In the genomic region with DNA sequence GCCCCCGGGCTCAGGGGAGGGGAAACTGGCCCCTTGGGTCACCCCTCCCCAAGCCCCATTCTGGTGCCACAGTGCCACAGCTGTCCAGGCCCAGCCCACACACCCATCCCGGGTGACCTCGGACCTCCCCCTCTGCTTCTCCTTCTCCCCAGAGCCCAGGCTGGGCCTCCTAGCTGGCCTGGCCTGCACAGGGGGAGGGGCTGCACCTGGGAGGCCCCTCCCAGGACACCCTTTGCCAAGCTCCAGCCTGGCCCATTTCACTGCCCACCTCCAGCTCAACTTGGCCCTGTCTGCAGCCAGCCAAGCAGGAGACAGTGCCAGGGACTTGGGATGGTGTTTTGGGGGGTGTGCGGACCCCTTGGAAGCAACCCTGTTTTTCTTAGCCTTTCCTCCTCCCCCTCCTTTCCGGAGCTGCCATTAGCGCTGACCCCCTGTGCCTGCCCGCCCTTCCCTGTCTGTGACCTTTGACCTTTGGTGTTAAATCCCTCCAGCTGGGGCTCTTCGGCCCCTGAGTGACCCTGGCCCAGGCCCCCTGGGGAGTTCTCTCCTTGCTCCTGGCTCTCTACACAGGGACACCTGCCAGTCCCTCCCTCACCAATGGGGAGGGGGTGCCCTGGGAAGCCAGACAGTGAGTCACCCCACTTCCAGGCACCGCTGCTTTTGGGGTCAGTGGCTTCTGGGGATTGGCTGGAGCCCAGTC, we compare ENCODE assay signal across 1 cellular context.
TF ChIP-seq lines count a peak whose summit lies in the region.

No MANE protein-coding gene starts in this region.

TF ChIP-seq in H1, 55 proteins besides CTCF, POLR2A, EP300 and RAD21:
- no peak for TF ChIP-seq ZNF274 (IDR thresholded peaks at IDR 0.05; ENCODE audit: borderline replicate concordance, extremely low read depth, low read length)
- no peak for TF ChIP-seq CTBP2 (IDR thresholded peaks at IDR 0.05; ENCODE audit: borderline replicate concordance, insufficient read depth, insufficient read length, low read length)
- no peak for TF ChIP-seq CHD1 (IDR thresholded peaks at IDR 0.05; ENCODE audit: low read depth, low read length)
- TF ChIP-seq PHF8 (conservative IDR thresholded peaks at IDR 0.05; ENCODE audit: low read depth, low read length): no peak
- TF ChIP-seq, protein P1, sequence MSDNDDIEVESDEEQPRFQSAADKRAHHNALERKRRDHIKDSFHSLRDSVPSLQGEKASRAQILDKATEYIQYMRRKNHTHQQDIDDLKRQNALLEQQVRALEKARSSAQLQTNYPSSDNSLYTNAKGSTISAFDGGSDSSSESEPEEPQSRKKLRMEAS (IDR thresholded peaks at IDR 0.05): no peak
- no peak for TF ChIP-seq SP2 (IDR thresholded peaks at IDR 0.05; ENCODE audit: low read length)
- TF ChIP-seq, protein P2, sequence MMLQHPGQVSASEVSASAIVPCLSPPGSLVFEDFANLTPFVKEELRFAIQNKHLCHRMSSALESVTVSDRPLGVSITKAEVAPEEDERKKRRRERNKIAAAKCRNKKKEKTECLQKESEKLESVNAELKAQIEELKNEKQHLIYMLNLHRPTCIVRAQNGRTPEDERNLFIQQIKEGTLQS (IDR thresholded peaks at IDR 0.05; ENCODE audit: insufficient read depth, low read depth, low read length): no peak
- TF ChIP-seq TAF7 (optimal IDR thresholded peaks at IDR 0.05; ENCODE audit: borderline replicate concordance, low read depth, low read length): no peak
- no peak for TF ChIP-seq SIRT6 (IDR thresholded peaks at IDR 0.05; ENCODE audit: low read length)
